8 cellular contexts compared by ENCODE assay signal in genomic region chr6:117449549-117450439, GRCh38. TPM values are rescaled to one million over a fixed set of nuclear protein-coding genes. Genes with fewer than 3 reads are reported as not detected.
DNase-seq lines count a peak whose midpoint lies in the region; ATAC-seq, FAIRE-seq and TF ChIP-seq lines count a peak whose summit lies in the region.

No MANE protein-coding gene starts in this region.

- no peaks in the 10 kb centered on the region for H3K79me2 ChIP-seq in DOHH2 (ENCODE audit: control insufficient read depth, low read length)

- peak overlapping the region; percentile 70; the same call in 1 of the 2 replicates for H3K56ac ChIP-seq in IMR-90 (ENCODE audit: extremely low read depth, insufficient read depth, low read length)

- H2BK5ac ChIP-seq in IMR-90 (ENCODE audit: low read depth, low read length, poor library complexity, severe bottlenecking): peak overlapping the region; percentile 81

- H3K9me2 ChIP-seq in DOHH2 (replicated peaks; ENCODE audit: control insufficient read depth, low read length): no peaks in the 10 kb centered on the region

- H3K36me3 Mint-ChIP-seq in activated T-cell treated with anti-CD3 and anti-CD28 coated beads, Interleukin-2, amount 50 U/mL, for 4 hours (ENCODE audit: insufficient read depth): no peaks in the 10 kb centered on the region

- H3K23ac ChIP-seq in IMR-90 (ENCODE audit: low read depth, low read length): peak overlapping the region; percentile 57; the same call in 1 of the 2 replicates

- ATAC-seq in IMR-90 (ENCODE audit: low read depth) (no peak; the same call in 1 of the 2 replicates), Panc1 (no peak; the same call in 1 of the 2 replicates), GM21381 (IDR thresholded peaks at IDR 0.05; ENCODE audit: unreplicated experiment) (no peak)
- ATAC-seq in activated T-cell treated with anti-CD3 and anti-CD28 coated beads, Interleukin-2, amount 50 U/mL, for 4 hours: no peak

- H2BK15ac ChIP-seq in IMR-90 (ENCODE audit: low read depth, low read length): peak overlapping the region; percentile 59; the same call in 1 of the 3 replicates

- no peaks in the 10 kb centered on the region for H3K4me1 Mint-ChIP-seq in activated T-cell treated with anti-CD3 and anti-CD28 coated beads, Interleukin-2, amount 50 U/mL, for 4 hours (ENCODE audit: low read depth)

- H3K18ac ChIP-seq in IMR-90 (ENCODE audit: low read depth, low read length): peak overlapping the region; percentile 79

- H3K27ac ChIP-seq in DOHH2 (ENCODE audit: low read depth, low read length): no peak overlapping the region
- H3K27ac ChIP-seq in IMR-90 (ENCODE audit: insufficient read depth, low read length): peak overlapping the region; percentile 47; the same call in 1 of the 2 replicates
- no peak overlapping the region for H3K27ac ChIP-seq in Panc1 (ENCODE audit: low read length)
- no peak overlapping the region for H3K27ac ChIP-seq in prostate gland

- H4K20me1 ChIP-seq in DOHH2 (ENCODE audit: control insufficient read depth, insufficient read depth, low read depth, low read length) (no peaks in the 10 kb centered on the region), IMR-90 (ENCODE audit: insufficient read depth, low read length) (no peaks in the 10 kb centered on the region)

- DNase-seq in IMR-90: peak; percentile 83
- DNase-seq in Panc1 (ENCODE audit: low read depth, low spot score): peak; percentile 47
- peak; percentile 53 for DNase-seq in activated T-cell treated with anti-CD3 and anti-CD28 coated beads, Interleukin-2, amount 50 U/mL, for 4 hours
- peak; percentile 90 for DNase-seq in fibroblast of villous mesenchyme (ENCODE audit: low read depth)
- peak; percentile 31 for DNase-seq in prostate gland (ENCODE audit: low spot score)
- DNase-seq in H54 (ENCODE audit: insufficient read length, low spot score): no peak

- peak overlapping the region; percentile 97 for H2BK120ac ChIP-seq in IMR-90 (ENCODE audit: low read depth, low read length)

- peak; percentile 84 for TF ChIP-seq RAD21 in IMR-90 (IDR thresholded peaks at IDR 0.05; ENCODE audit: low read length)

- peak overlapping the region; percentile 85 for H2AFZ ChIP-seq in IMR-90 (replicated peaks; ENCODE audit: low read length, poor library complexity)

- H3K36me3 ChIP-seq in DOHH2 (ENCODE audit: control insufficient read depth, low read length) (no peaks in the 10 kb centered on the region), IMR-90 (ENCODE audit: control insufficient read depth, insufficient read depth, low read length) (no peaks in the 10 kb centered on the region), Panc1 (ENCODE audit: control insufficient read depth, insufficient read depth, low read length) (no peaks in the 10 kb centered on the region), prostate gland (no peaks in the 10 kb centered on the region)

- peak overlapping the region; percentile 87 for H3K14ac ChIP-seq in IMR-90 (replicated peaks; ENCODE audit: low read depth, low read length)

- H3K9me1 ChIP-seq in IMR-90 (ENCODE audit: insufficient read depth, low read length): peaks cover 12% of the 10 kb centered on the region

- in situ Hi-C loops in IMR-90 (cut with MboI; ENCODE audit: low sequenced_read_pairs) (loop anchor here (5.0 kb wide), 2 partner anchors 103 to 153 kb away; partner anchors contain the start of gene GOPC), Panc1 (cut with HindIII; ENCODE audit: low pct_unique_long_range_greater_than_20kb, low sequenced_read_pairs) (no loop called here)

- peaks cover 24% of the 10 kb centered on the region for H3K27me3 Mint-ChIP-seq in activated T-cell treated with anti-CD3 and anti-CD28 coated beads, Interleukin-2, amount 50 U/mL, for 4 hours (ENCODE audit: low read depth)

- intact Hi-C loops in IMR-90 (cut with micrococcal nuclease): loop anchor here (1.0 to 2.0 kb wide), 6 partner anchors 33 to 226 kb away; partner anchors contain the start of genes DCBLD1 and NUS1
- intact Hi-C loops in Panc1 (cut with micrococcal nuclease; ENCODE audit: unreplicated experiment): loop anchor here (1.0 to 10.0 kb wide), 3 partner anchors 107 to 225 kb away; partner anchors contain the start of gene NUS1
- intact Hi-C loops in prostate gland (cut with DNase I): loop anchor here (2.0 kb wide), 1 partner anchor 105 kb away; no protein-coding TSS in a partner anchor

- TF ChIP-seq CTCF in DOHH2 (IDR thresholded peaks at IDR 0.05; ENCODE audit: low read depth, low read length, poor library complexity, severe bottlenecking): peak; percentile 73
- peak; percentile 82 for TF ChIP-seq CTCF in IMR-90 (conservative IDR thresholded peaks at IDR 0.05; ENCODE audit: low read depth, low read length)
- TF ChIP-seq CTCF in Panc1 (IDR thresholded peaks at IDR 0.05): peak; percentile 83
- peak; percentile 65 for TF ChIP-seq CTCF in fibroblast of villous mesenchyme (IDR thresholded peaks at IDR 0.05; ENCODE audit: insufficient read depth, low read depth, low read length)
- peak; percentile 45 to 82 (median 66) for TF ChIP-seq CTCF in prostate gland (IDR thresholded peaks at IDR 0.05)

- peak overlapping the region; percentile 92 for H2BK20ac ChIP-seq in IMR-90 (ENCODE audit: low read depth, low read length)

- H3K4ac ChIP-seq in IMR-90 (ENCODE audit: low read depth, low read length): peak overlapping the region; percentile 88

- 44% methylated on average over 3 of the region's 10 CpGs; no CpG with 5 or more reads in 1 of the 2 experiments for WGBS in IMR-90 (ENCODE audit: extremely low coverage in 2 of 2, insufficient read length in 1 of 2), 2 experiments
- WGBS in prostate gland: 37% methylated on average over 10 of the region's 10 CpGs

- H3K9me3 ChIP-seq in DOHH2 (ENCODE audit: control insufficient read depth, insufficient read depth, low read length) (no peaks in the 10 kb centered on the region), IMR-90 (ENCODE audit: control insufficient read depth, insufficient read depth, low read length) (no peaks in the 10 kb centered on the region), Panc1 (ENCODE audit: control insufficient read depth, insufficient read depth, low read depth, low read length) (no peaks in the 10 kb centered on the region), prostate gland (no peaks in the 10 kb centered on the region)

- H2AK5ac ChIP-seq in IMR-90 (ENCODE audit: low read depth, low read length): peak overlapping the region; percentile 89

- H3F3A ChIP-seq in DOHH2 (ENCODE audit: control insufficient read depth, insufficient read depth): no peaks in the 10 kb centered on the region

- FAIRE-seq in H54 (lab: Jason Lieb, UNC): no peak

- BruUV-seq in IMR-90 (replicated peaks; lab: Mats Ljungman, UMichigan) (no TSS peak), Panc1 (replicated peaks; lab: Mats Ljungman, UMichigan) (no TSS peak)

- H2AK9ac ChIP-seq in IMR-90 (replicated peaks; ENCODE audit: low read depth, low read length, poor library complexity): no peak overlapping the region

- no peak overlapping the region for H3K4me3 ChIP-seq in DOHH2 (ENCODE audit: low read length)
- H3K4me3 ChIP-seq in IMR-90 (ENCODE audit: insufficient read depth, low read depth, low read length): no peak overlapping the region
- H3K4me3 ChIP-seq in Panc1 (ENCODE audit: low read depth in 2 of 2, low read length in 2 of 2): peak overlapping the region in 1 of 2 experiments; percentile 30; a peak in 2 of 4 replicates
- H3K4me3 ChIP-seq in fibroblast of villous mesenchyme (ENCODE audit: low read depth, low read length): no peak overlapping the region
- no peak overlapping the region for H3K4me3 ChIP-seq in prostate gland

- peak overlapping the region; percentile 35 for H3K9ac ChIP-seq in IMR-90 (ENCODE audit: low read depth, low read length)

- no peak overlapping the region for H3K4me3 Mint-ChIP-seq in activated T-cell treated with anti-CD3 and anti-CD28 coated beads, Interleukin-2, amount 50 U/mL, for 4 hours

- H4K8ac ChIP-seq in IMR-90 (ENCODE audit: low read depth in 2 of 2, low read length in 2 of 2): peak overlapping the region; percentile 45 to 93; a peak in 3 of 4 replicates

- CTCF ChIA-PET in IMR-90 (lab: Yijun Ruan, JAX) (interaction anchor here (0.5 to 2.2 kb wide), 29 partner anchors 10 to 380 kb away, joined by 3 to 17 read pairs (median 4); no protein-coding TSS in a partner anchor), Panc1 (lab: Charles Lee) (interaction anchor here (0.6 to 2.0 kb wide), 15 partner anchors 15 to 1329 kb away, joined by 3 to 9 read pairs (median 4); no protein-coding TSS in a partner anchor)

- dilution Hi-C loops in IMR-90 (cut with HindIII; ENCODE audit: low sequenced_read_pairs, unreplicated experiment): no loop called here

- H4K5ac ChIP-seq in IMR-90 (ENCODE audit: low read depth, low read length): peak overlapping the region; percentile 95

- TF ChIP-seq POLR2A in IMR-90 (IDR thresholded peaks at IDR 0.05; ENCODE audit: low read depth, low read length) (no peak), prostate gland (IDR thresholded peaks at IDR 0.05) (no peak), H54 (IDR thresholded peaks at IDR 0.05; ENCODE audit: low read depth, low read length) (no peak)

- no peaks in the 10 kb centered on the region for H3K4me1 ChIP-seq in DOHH2 (ENCODE audit: control insufficient read depth, low read length)
- H3K4me1 ChIP-seq in IMR-90 (ENCODE audit: control insufficient read depth, insufficient read depth, low read length): peaks cover 12% of the 10 kb centered on the region
- H3K4me1 ChIP-seq in Panc1 (ENCODE audit: control insufficient read depth, insufficient read depth, low read length): peaks cover 6% of the 10 kb centered on the region; the same call in 1 of the 2 replicates
- H3K4me1 ChIP-seq in prostate gland (replicated peaks): no peaks in the 10 kb centered on the region

- H3K79me1 ChIP-seq in IMR-90 (ENCODE audit: low read depth in 1 of 2, low read length in 2 of 2): no peaks in the 10 kb centered on the region

- H3K9me3 Mint-ChIP-seq in activated T-cell treated with anti-CD3 and anti-CD28 coated beads, Interleukin-2, amount 50 U/mL, for 4 hours: no peaks in the 10 kb centered on the region

- peak overlapping the region; percentile 86 for H4K91ac ChIP-seq in IMR-90 (ENCODE audit: insufficient read depth, low read depth, low read length)

- POLR2A ChIA-PET in IMR-90 (lab: Charles Lee; ENCODE audit: unreplicated experiment) (interaction anchor here (0.6 to 1.0 kb wide), 2 partner anchors 153 to 161 kb away, joined by 3 to 10 read pairs; partner anchors contain the start of gene GOPC), Panc1 (lab: Charles Lee) (interaction anchor here (0.6 kb wide), 1 partner anchor 47 kb away, joined by 3 read pairs; no protein-coding TSS in a partner anchor)

- H3K4me2 ChIP-seq in DOHH2 (ENCODE audit: low read length) (no peak overlapping the region), IMR-90 (ENCODE audit: low read depth, low read length) (peak overlapping the region; percentile 64)

- peaks cover 28% of the 10 kb centered on the region for H3K27me3 ChIP-seq in DOHH2 (ENCODE audit: control insufficient read depth, low read length)
- H3K27me3 ChIP-seq in IMR-90 (ENCODE audit: control insufficient read depth, insufficient read depth, low read length): no peaks in the 10 kb centered on the region
- H3K27me3 ChIP-seq in Panc1 (ENCODE audit: control insufficient read depth, insufficient read depth, low read length): peaks cover 7% of the 10 kb centered on the region; the same call in 1 of the 2 replicates
- peaks cover 3% of the 10 kb centered on the region for H3K27me3 ChIP-seq in prostate gland (replicated peaks; ENCODE audit: insufficient read depth)

RNA-seq across cellular contexts. Expression of gene ROS1, which starts 24.1 kb away (rescaled TPM):
- total RNA-seq in IMR-90 (2012; rRNA removed): under 0.01 TPM in 2 replicates
- 0.03 TPM in 1 of 2 replicates, not detected in the other for polyA plus RNA-seq in IMR-90 (2012; rRNA removed)
- under 0.01 and 0.01 TPM in 2 replicates for polyA plus RNA-seq in IMR-90 (2012; cell fraction: cytosol; rRNA removed)
- polyA plus RNA-seq in IMR-90 (2012; cell fraction: nucleus; rRNA removed; ENCODE audit: low replicate concordance): 0.01 and 0.05 TPM in 2 replicates
- total RNA-seq in Panc1 (2021; ENCODE audit: unreplicated experiment): 0.10 TPM
- polyA plus RNA-seq in Panc1 (2012; ENCODE audit: insufficient read length): not detected
- total RNA-seq in activated T-cell treated with anti-CD3 and anti-CD28 coated beads, Interleukin-2, amount 50 U/mL, for 4 hours: under 1 TPM in 2 of 3 donors, not detected in 1; 0.03 TPM
- 0.32 and 0.43 TPM in 2 replicates for total RNA-seq in fibroblast of villous mesenchyme
- total RNA-seq in prostate gland: under 1 TPM; 0.23 to 0.34 TPM

RNA-seq across cellular contexts. Expression of gene DCBLD1, which starts 32.7 kb away (rescaled TPM):
- 27.8 and 30.0 TPM in 2 replicates for total RNA-seq in IMR-90 (2012; rRNA removed)
- polyA plus RNA-seq in IMR-90 (2012; rRNA removed): 20.1 and 21.1 TPM in 2 replicates
- polyA plus RNA-seq in IMR-90 (2012; cell fraction: cytosol; rRNA removed): 8.5 and 14.8 TPM in 2 replicates
- polyA plus RNA-seq in IMR-90 (2012; cell fraction: nucleus; rRNA removed; ENCODE audit: low replicate concordance): 34.3 and 36.6 TPM in 2 replicates
- total RNA-seq in Panc1 (2021; ENCODE audit: unreplicated experiment): 29.0 TPM
- polyA plus RNA-seq in Panc1 (2012; ENCODE audit: insufficient read length): 20.1 TPM
- 1 to 10 TPM; 1.5 to 1.9 (median 1.5) TPM for total RNA-seq in activated T-cell treated with anti-CD3 and anti-CD28 coated beads, Interleukin-2, amount 50 U/mL, for 4 hours
- 39.0 and 69.1 TPM in 2 replicates for total RNA-seq in fibroblast of villous mesenchyme
- total RNA-seq in prostate gland: 10 to 100 TPM in 1 of 2 donors, 1 to 10 TPM in 1; 8.8 to 17.6 TPM
